1 cellular context compared by ENCODE assay signal in genomic region chr1:162535501-162535900, GRCh38.
TF ChIP-seq lines count a peak whose summit lies in the region.

No MANE protein-coding gene starts in this region.

TF ChIP-seq in IMR-90, 13 proteins besides CTCF, POLR2A, EP300 and RAD21 (continued from another document):
- TF ChIP-seq CEBPB (IDR thresholded peaks at IDR 0.05; ENCODE audit: low read depth, low read length) (no peak), NFE2L2 (IDR thresholded peaks at IDR 0.05; ENCODE audit: low read depth, low read length) (no peak), ELK1 (IDR thresholded peaks at IDR 0.05; ENCODE audit: borderline replicate concordance, low read depth, low read length) (no peak), RFX5 (IDR thresholded peaks at IDR 0.05; ENCODE audit: low read depth, low read length) (no peak), RCOR1 (IDR thresholded peaks at IDR 0.05; ENCODE audit: insufficient replicate concordance, low read length) (no peak), USF2 (IDR thresholded peaks at IDR 0.05; ENCODE audit: low read depth, low read length) (no peak), SMC3 (IDR thresholded peaks at IDR 0.05; ENCODE audit: low read depth, low read length) (no peak)
